In genomic region chr5:35237580-35238376, GRCh38 we compare ENCODE assay signal across 13 cellular contexts. TPM values are rescaled to one million over a fixed set of nuclear protein-coding genes. Genes with fewer than 3 reads are reported as not detected.
DNase-seq lines count a peak whose midpoint lies in the region; ATAC-seq lines count a peak whose summit lies in the region.
"Had no signal": no experiment of that assay in that cellular context is flagged by ENCODE, and none has a peak within 500 bp of the region (broad histone marks: within the 10 kb centered on the region; RNA-seq: fewer than 3 reads in every experiment).

No MANE protein-coding gene starts in this region.

- H3K27me3 ChIP-seq in mucosa of rectum (ENCODE audit: control insufficient read depth in 2 of 2, insufficient read depth in 2 of 2, low read length in 2 of 2) (no peaks in the 10 kb centered on the region), SJCRH30 (no peaks in the 10 kb centered on the region; the same call in 1 of the 2 replicates)

- DNase-seq in SJCRH30 = no peak
- DNase-seq in anterior cingulate cortex (lab: John Stamatoyannopoulos, UW) = no peak
- no peak for DNase-seq in amygdala (lab: John Stamatoyannopoulos, UW)
- DNase-seq in nucleus accumbens (lab: John Stamatoyannopoulos, UW) = no peak
- DNase-seq: CD4-positive, alpha-beta memory T cell; islet precursor cell; NCI-H187; stimulated activated CD4-positive, alpha-beta T cell treated with anti-CD3 and anti-CD28 coated beads, Interleukin-12 subunit alpha, Interleukin-12 subunit beta, amount 100 ng/mL, for 4 hours had no signal

- ATAC-seq in GM18873 (IDR thresholded peaks at IDR 0.05; ENCODE audit: low FRiP score, unreplicated experiment) (peak; percentile 86), HG02588 (IDR thresholded peaks at IDR 0.05; ENCODE audit: unreplicated experiment) (peak; percentile 79), HG03565 (IDR thresholded peaks at IDR 0.05; ENCODE audit: unreplicated experiment) (peak; percentile 39)

- H3K9ac ChIP-seq in mucosa of rectum (ENCODE audit: low read depth in 1 of 2, low read length in 2 of 2) = no peak overlapping the region

- no peaks in the 10 kb centered on the region for H3K9me3 ChIP-seq in mucosa of rectum (ENCODE audit: control insufficient read depth in 2 of 2, low read length in 2 of 2)
- no peaks in the 10 kb centered on the region for H3K9me3 ChIP-seq in SJCRH30 (replicated peaks)

- H3K36me3 ChIP-seq in mucosa of rectum (ENCODE audit: control insufficient read depth in 2 of 2, insufficient read depth in 2 of 2, low read length in 2 of 2) = no peaks in the 10 kb centered on the region
- no peaks in the 10 kb centered on the region for H3K36me3 ChIP-seq in SJCRH30

- H3K27ac ChIP-seq in mucosa of rectum (ENCODE audit: low read depth in 2 of 2, low read length in 2 of 2) (peak overlapping the region; percentile 61 to 79), SJCRH30 (no peak overlapping the region)

- H3K4me1 ChIP-seq in mucosa of rectum (ENCODE audit: control insufficient read depth in 2 of 2, insufficient read depth in 2 of 2, low read length in 2 of 2) (peaks cover 0 to 16% of the 10 kb centered on the region in 2 donors), SJCRH30 (no peaks in the 10 kb centered on the region)

- H3K4me3 ChIP-seq in mucosa of rectum (ENCODE audit: low read length in 2 of 2) (peak overlapping the region; percentile 17 to 26), SJCRH30 (no peak overlapping the region)

RNA-seq across cellular contexts. Expression of gene PRLR, which starts 7.5 kb away (rescaled TPM):
- not detected in 2 replicates for total RNA-seq in SJCRH30 (2014; rRNA removed; shearing (Covaris generic))
- total RNA-seq: activated CD8-positive, alpha-beta memory T cell treated with anti-CD3 and anti-CD28 coated beads for 36 hours; CD4-positive, alpha-beta memory T cell had no signal
